Comparison of ENCODE assay signal across 8 cellular contexts in genomic region chr17:81916246-81917001, GRCh38. TPM values are rescaled to one million over a fixed set of nuclear protein-coding genes. Genes with fewer than 3 reads are reported as not detected.
DNase-seq lines count a peak whose midpoint lies in the region; ATAC-seq and TF ChIP-seq lines count a peak whose summit lies in the region.
"Not testable (repeated sequence)": the region's sequence is repeated elsewhere in the genome, so short reads cannot be mapped to it uniquely, and the experiment has no call there.

No MANE protein-coding gene starts in this region.

- H3K4me3 ChIP-seq in CD8-positive, alpha-beta memory T cell (ENCODE audit: low read length) = peak overlapping the region; percentile 64
- H3K4me3 ChIP-seq in Panc1 (ENCODE audit: low read depth in 2 of 2, low read length in 2 of 2) (peak overlapping the region; percentile 72 to 80), coronary artery (peak overlapping the region; percentile 96)

- not testable (repeated sequence) for H3K27me3 Mint-ChIP-seq in CD8-positive, alpha-beta memory T cell; activated CD8-positive, alpha-beta memory T cell treated with anti-CD3 and anti-CD28 coated beads, Interleukin-2, amount 10 ng/mL, durations not matched to agents 7 days and 5 days; neural crest cell (ENCODE audit: low read depth); type B pancreatic cell

- peak overlapping the region in 7 of 8 donors; percentile 11 to 84 (median 54) for H3K27ac Mint-ChIP-seq in CD8-positive, alpha-beta memory T cell
- H3K27ac Mint-ChIP-seq in activated CD8-positive, alpha-beta memory T cell treated with anti-CD3 and anti-CD28 coated beads, Interleukin-2, amount 10 ng/mL, durations not matched to agents 7 days and 5 days = peak overlapping the region; percentile 37
- H3K27ac Mint-ChIP-seq in neural crest cell (ENCODE audit: unreplicated experiment) = not testable (repeated sequence)
- H3K27ac Mint-ChIP-seq in type B pancreatic cell = peak overlapping the region; percentile 92

- intact Hi-C loops in Panc1 (cut with micrococcal nuclease; ENCODE audit: unreplicated experiment) = not testable (repeated sequence)

- POLR2A ChIA-PET in CD8-positive, alpha-beta memory T cell (lab: Charles Lee) = interaction anchor here (1.0 to 1.1 kb wide), 3 partner anchors 10 to 43 kb away, joined by 3 to 8 read pairs (median 4); no protein-coding TSS in a partner anchor
- POLR2A ChIA-PET in Panc1 (lab: Charles Lee) = interaction anchor here (0.7 to 1.3 kb wide), 3 partner anchors 8 to 1247 kb away, joined by 3 read pairs; no protein-coding TSS in a partner anchor

- peak overlapping the region; percentile 83 to 96 (median 87) for H3K4me3 Mint-ChIP-seq in CD8-positive, alpha-beta memory T cell
- H3K4me3 Mint-ChIP-seq in activated CD8-positive, alpha-beta memory T cell treated with anti-CD3 and anti-CD28 coated beads, Interleukin-2, amount 10 ng/mL, durations not matched to agents 7 days and 5 days = peak overlapping the region; percentile 78
- H3K4me3 Mint-ChIP-seq in neural crest cell = peak overlapping the region; percentile 83
- peak overlapping the region; percentile 87 for H3K4me3 Mint-ChIP-seq in type B pancreatic cell

- not testable (repeated sequence) for H3K27me3 ChIP-seq in CD8-positive, alpha-beta memory T cell (ENCODE audit: insufficient read depth, low read length, poor library complexity, severe bottlenecking); Panc1 (ENCODE audit: control insufficient read depth, insufficient read depth, low read length)

- not testable (repeated sequence) for ATAC-seq in Panc1; activated CD8-positive, alpha-beta memory T cell treated with anti-CD3 and anti-CD28 coated beads, Interleukin-2, amount 10 ng/mL, durations not matched to agents 7 days and 5 days

- not testable (repeated sequence) for BruUV-seq in Panc1 (replicated peaks; lab: Mats Ljungman, UMichigan)

- peaks cover 25% of the 10 kb centered on the region for H3K4me1 ChIP-seq in CD8-positive, alpha-beta memory T cell (ENCODE audit: insufficient read depth, low read length)
- peaks cover 52% of the 10 kb centered on the region for H3K4me1 ChIP-seq in Panc1 (ENCODE audit: control insufficient read depth, insufficient read depth, low read length)

- TF ChIP-seq CTCF in Panc1 (IDR thresholded peaks at IDR 0.05); coronary artery (IDR thresholded peaks at IDR 0.05); neural crest cell (conservative IDR thresholded peaks at IDR 0.05); type B pancreatic cell (conservative IDR thresholded peaks at IDR 0.05): not testable (repeated sequence)

- not testable (repeated sequence) for DNase-seq in CD8-positive, alpha-beta memory T cell; activated CD8-positive, alpha-beta memory T cell treated with anti-CD3 and anti-CD28 coated beads, Interleukin-2, amount 10 ng/mL, durations not matched to agents 7 days and 5 days; coronary artery (ENCODE audit: low spot score); neural crest cell (ENCODE audit: low read depth, low spot score); type B pancreatic cell (ENCODE audit: extremely low spot score, unreplicated experiment)
- DNase-seq in HT1080 (ENCODE audit: low read depth) (peak; percentile 73), Panc1 (ENCODE audit: low read depth, low spot score) (peak; percentile 50), hepatic stellate cell (ENCODE audit: low spot score) (peak; percentile 56)

- H3K36me3 Mint-ChIP-seq in CD8-positive, alpha-beta memory T cell = peaks cover 0 to 59% (median 6%) of the 10 kb centered on the region in 3 donors
- H3K36me3 Mint-ChIP-seq in activated CD8-positive, alpha-beta memory T cell treated with anti-CD3 and anti-CD28 coated beads, Interleukin-2, amount 10 ng/mL, durations not matched to agents 7 days and 5 days = peaks cover 32% of the 10 kb centered on the region
- not testable (repeated sequence) for H3K36me3 Mint-ChIP-seq in neural crest cell (ENCODE audit: low read depth)
- peaks cover 18% of the 10 kb centered on the region for H3K36me3 Mint-ChIP-seq in type B pancreatic cell

- CTCF ChIA-PET in CD8-positive, alpha-beta memory T cell (lab: Charles Lee) = interaction anchor here (1.2 to 1.5 kb wide), 4 partner anchors 10 to 44 kb away, joined by 3 to 6 read pairs (median 4); partner anchors contain the start of gene MAFG
- CTCF ChIA-PET in Panc1 (lab: Charles Lee) = not testable (repeated sequence)
- CTCF ChIA-PET in activated CD8-positive, alpha-beta memory T cell treated with anti-CD3 and anti-CD28 coated beads, Interleukin-2, amount 10 ng/mL, durations not matched to agents 7 days and 5 days (lab: Charles Lee) = interaction anchor here (1.0 to 4.2 kb wide), 4 partner anchors 11 to 47 kb away, joined by 3 to 26 read pairs (median 6); partner anchors contain the start of gene MAFG

- in situ Hi-C loops in Panc1 (cut with HindIII; ENCODE audit: low pct_unique_long_range_greater_than_20kb, low sequenced_read_pairs) = not testable (repeated sequence)

- not testable (repeated sequence) for H3K9me3 ChIP-seq in CD8-positive, alpha-beta memory T cell (ENCODE audit: low read length); Panc1 (ENCODE audit: control insufficient read depth, insufficient read depth, low read depth, low read length)

- peaks cover 32% of the 10 kb centered on the region for H3K36me3 ChIP-seq in CD8-positive, alpha-beta memory T cell (ENCODE audit: insufficient read depth, low read length)
- peaks cover 16% of the 10 kb centered on the region for H3K36me3 ChIP-seq in Panc1 (ENCODE audit: control insufficient read depth, insufficient read depth, low read length)

- not testable (repeated sequence) for H3K9me3 Mint-ChIP-seq in CD8-positive, alpha-beta memory T cell; activated CD8-positive, alpha-beta memory T cell treated with anti-CD3 and anti-CD28 coated beads, Interleukin-2, amount 10 ng/mL, durations not matched to agents 7 days and 5 days (ENCODE audit: low read depth); neural crest cell; type B pancreatic cell

- H3K4me1 Mint-ChIP-seq in CD8-positive, alpha-beta memory T cell = peaks cover 22 to 44% (median 23%) of the 10 kb centered on the region in 3 donors
- H3K4me1 Mint-ChIP-seq in activated CD8-positive, alpha-beta memory T cell treated with anti-CD3 and anti-CD28 coated beads, Interleukin-2, amount 10 ng/mL, durations not matched to agents 7 days and 5 days = peaks cover 30% of the 10 kb centered on the region
- not testable (repeated sequence) for H3K4me1 Mint-ChIP-seq in neural crest cell
- H3K4me1 Mint-ChIP-seq in type B pancreatic cell (ENCODE audit: unreplicated experiment) = peaks cover 23% of the 10 kb centered on the region

- peak overlapping the region; percentile 65 for H3K27ac ChIP-seq in CD8-positive, alpha-beta memory T cell (ENCODE audit: low read depth, low read length)
- peak overlapping the region; percentile 92 for H3K27ac ChIP-seq in Panc1 (ENCODE audit: low read length)
- H3K27ac ChIP-seq in coronary artery = not testable (repeated sequence)

RNA-seq across cellular contexts. Expression of gene SIRT7, which starts 1.6 kb away (rescaled TPM):
- 10 to 100 TPM; 41.4 to 41.7 TPM for total RNA-seq in CD8-positive, alpha-beta memory T cell
- 40.1 TPM for polyA plus RNA-seq in CD8-positive, alpha-beta memory T cell
- 19.4 and 20.2 TPM in 2 replicates for total RNA-seq in HT1080 (2014; rRNA removed; shearing (Covaris generic))
- polyA plus RNA-seq in HT1080 (2015; cell fraction: cytosol; rRNA removed) = 13.3 and 14.3 TPM in 2 replicates
- polyA plus RNA-seq in HT1080 (2015; cell fraction: nucleus; rRNA removed) = 75.2 and 76.0 TPM in 2 replicates
- 82.5 TPM for total RNA-seq in Panc1 (2021; ENCODE audit: unreplicated experiment)
- polyA plus RNA-seq in Panc1 (2012; ENCODE audit: insufficient read length) = 79.6 TPM
- total RNA-seq in activated CD8-positive, alpha-beta memory T cell treated with anti-CD3 and anti-CD28 coated beads, Interleukin-2, amount 10 ng/mL, durations not matched to agents 7 days and 5 days = 10 to 100 TPM; 55.1 to 61.0 TPM
- 25.5 and 26.2 TPM in 2 replicates for total RNA-seq in neural crest cell
- total RNA-seq in type B pancreatic cell (ENCODE audit: low replicate concordance) = 29.9 and 46.0 TPM in 2 replicates

RNA-seq across cellular contexts. Expression of gene PCYT2, which starts 5.2 kb away (rescaled TPM):
- total RNA-seq in CD8-positive, alpha-beta memory T cell = 10 to 100 TPM; 30.3 to 31.6 TPM
- 35.7 TPM for polyA plus RNA-seq in CD8-positive, alpha-beta memory T cell
- total RNA-seq in HT1080 (2014; rRNA removed; shearing (Covaris generic)) = 27.6 and 34.8 TPM in 2 replicates
- polyA plus RNA-seq in HT1080 (2015; cell fraction: cytosol; rRNA removed) = 23.1 and 27.8 TPM in 2 replicates
- polyA plus RNA-seq in HT1080 (2015; cell fraction: nucleus; rRNA removed) = 41.7 and 48.6 TPM in 2 replicates
- total RNA-seq in Panc1 (2021; ENCODE audit: unreplicated experiment) (91.2 TPM), neural crest cell (86.2 and 92.4 TPM in 2 replicates), type B pancreatic cell (ENCODE audit: low replicate concordance) (46.8 and 50.4 TPM in 2 replicates)
- polyA plus RNA-seq in Panc1 (2012; ENCODE audit: insufficient read length) = 101 TPM
- 10 to 100 TPM; 48.5 TPM for total RNA-seq in activated CD8-positive, alpha-beta memory T cell treated with anti-CD3 and anti-CD28 coated beads, Interleukin-2, amount 10 ng/mL, durations not matched to agents 7 days and 5 days

RNA-seq across cellular contexts. Expression of gene MAFG, which starts 11.1 kb away (rescaled TPM):
- total RNA-seq in CD8-positive, alpha-beta memory T cell = 10 to 100 TPM; 28.4 to 34.7 TPM
- polyA plus RNA-seq in CD8-positive, alpha-beta memory T cell = 2.5 TPM
- total RNA-seq in HT1080 (2014; rRNA removed; shearing (Covaris generic)) = 19.2 and 21.1 TPM in 2 replicates
- 20.3 and 23.0 TPM in 2 replicates for polyA plus RNA-seq in HT1080 (2015; cell fraction: cytosol; rRNA removed)
- polyA plus RNA-seq in HT1080 (2015; cell fraction: nucleus; rRNA removed) = 56.1 and 56.5 TPM in 2 replicates
- total RNA-seq in Panc1 (2021; ENCODE audit: unreplicated experiment) (57.0 TPM), neural crest cell (24.1 and 24.2 TPM in 2 replicates), type B pancreatic cell (ENCODE audit: low replicate concordance) (22.4 and 30.0 TPM in 2 replicates)
- 48.3 TPM for polyA plus RNA-seq in Panc1 (2012; ENCODE audit: insufficient read length)
- 10 to 100 TPM; 20.2 to 23.8 TPM for total RNA-seq in activated CD8-positive, alpha-beta memory T cell treated with anti-CD3 and anti-CD28 coated beads, Interleukin-2, amount 10 ng/mL, durations not matched to agents 7 days and 5 days

RNA-seq across cellular contexts. Expression of gene NPB, which starts 14.4 kb away (rescaled TPM):
- total RNA-seq in CD8-positive, alpha-beta memory T cell = under 1 TPM; 0.57 to 0.62 TPM
- polyA plus RNA-seq in CD8-positive, alpha-beta memory T cell = not detected
- 0.13 and 0.34 TPM in 2 replicates for total RNA-seq in HT1080 (2014; rRNA removed; shearing (Covaris generic))
- 0.40 and 0.47 TPM in 2 replicates for polyA plus RNA-seq in HT1080 (2015; cell fraction: cytosol; rRNA removed)
- 0.18 and 0.22 TPM in 2 replicates for polyA plus RNA-seq in HT1080 (2015; cell fraction: nucleus; rRNA removed)
- 3.9 TPM for total RNA-seq in Panc1 (2021; ENCODE audit: unreplicated experiment)
- polyA plus RNA-seq in Panc1 (2012; ENCODE audit: insufficient read length) = 3.3 TPM
- under 1 TPM in 1 of 2 experiments, not detected in 1; 0.23 TPM for total RNA-seq in activated CD8-positive, alpha-beta memory T cell treated with anti-CD3 and anti-CD28 coated beads, Interleukin-2, amount 10 ng/mL, durations not matched to agents 7 days and 5 days
- total RNA-seq in neural crest cell = 0.93 and 1.1 TPM in 2 replicates
- 0.64 and 2.5 TPM in 2 replicates for total RNA-seq in type B pancreatic cell (ENCODE audit: low replicate concordance)

RNA-seq across cellular contexts. Expression of gene PYCR1, which starts 20.7 kb away (rescaled TPM):
- 100 to 1,000 TPM; 128 to 138 TPM for total RNA-seq in CD8-positive, alpha-beta memory T cell
- polyA plus RNA-seq in CD8-positive, alpha-beta memory T cell = 0.63 TPM
- 58.8 and 67.1 TPM in 2 replicates for total RNA-seq in HT1080 (2014; rRNA removed; shearing (Covaris generic))
- 121 and 127 TPM in 2 replicates for polyA plus RNA-seq in HT1080 (2015; cell fraction: cytosol; rRNA removed)
- 84.6 and 85.3 TPM in 2 replicates for polyA plus RNA-seq in HT1080 (2015; cell fraction: nucleus; rRNA removed)
- total RNA-seq in Panc1 (2021; ENCODE audit: unreplicated experiment) (212 TPM), neural crest cell (93.0 and 102 TPM in 2 replicates), type B pancreatic cell (ENCODE audit: low replicate concordance) (110 and 127 TPM in 2 replicates)
- polyA plus RNA-seq in Panc1 (2012; ENCODE audit: insufficient read length) = 295 TPM
- total RNA-seq in activated CD8-positive, alpha-beta memory T cell treated with anti-CD3 and anti-CD28 coated beads, Interleukin-2, amount 10 ng/mL, durations not matched to agents 7 days and 5 days = 10 to 100 TPM; 27.7 to 61.7 TPM
